In genomic region chr17:29073520-29073919, GRCh38 we compare ENCODE assay signal across 25 cellular contexts. TPM values are rescaled to one million over a fixed set of nuclear protein-coding genes. Genes with fewer than 3 reads are reported as not detected.
A peak's percentile ranks its signal among the peaks of the same experiment; 100 is the strongest.
DNase-seq lines count a peak whose midpoint lies in the region; ATAC-seq, FAIRE-seq and TF ChIP-seq lines count a peak whose summit lies in the region.
"Had no signal": no experiment of that assay in that cellular context is flagged by ENCODE, and none has a peak within 500 bp of the region (broad histone marks: within the 10 kb centered on the region; RNA-seq: fewer than 3 reads in every experiment).

No MANE protein-coding gene starts in this region.

- H2BK12ac ChIP-seq in H1 (ENCODE audit: low read depth, low read length) = peak overlapping the region; percentile 60; the same call in 1 of the 2 replicates

- peaks cover 2% of the 10 kb centered on the region for H3K36me3 Mint-ChIP-seq in T-helper 2 cell treated with Interferon-gamma antibody and Interleukin-4, amounts not matched to agents 5 μg/mL and 100 μg/mL, for 36 hours (ENCODE audit: low read depth)
- no peaks in the 10 kb centered on the region for H3K36me3 Mint-ChIP-seq in stimulated activated effector memory CD8-positive, alpha-beta T cell treated with anti-CD3 and anti-CD28 coated beads, Interleukin-12 subunit alpha, Interleukin-12 subunit beta, amount 100 ng/mL, for 72 hours
- peaks cover 6% of the 10 kb centered on the region for H3K36me3 Mint-ChIP-seq in progenitor cell of endocrine pancreas (ENCODE audit: insufficient read depth)
- H3K36me3 Mint-ChIP-seq: activated CD4-positive, alpha-beta memory T cell treated with anti-CD3 and anti-CD28 coated beads for 36 hours had no signal

- no peaks in the 10 kb centered on the region for H3K79me1 ChIP-seq in H1 (ENCODE audit: low read depth, low read length)

- H3K9me3 ChIP-seq in H1 (ENCODE audit: insufficient read depth in 2 of 2, low read depth in 1 of 2, low read length in 1 of 2) = no peaks in the 10 kb centered on the region
- H3K9me3 ChIP-seq: gastrocnemius medialis, neutrophil, transverse colon had no signal

- H4K91ac ChIP-seq in H1 (replicated peaks; ENCODE audit: insufficient read length, low read length) = no peak overlapping the region

- POLR2A ChIA-PET in H1 (lab: Charles Lee; ENCODE audit: partially characterized antibody) = interaction anchor here (0.5 to 3.2 kb wide), 6 partner anchors 11 to 108 kb away, joined by 3 to 19 read pairs (median 3); no protein-coding TSS in a partner anchor

- H3K4ac ChIP-seq in H1 (replicated peaks; ENCODE audit: insufficient read length, low read depth, low read length) = peak overlapping the region; percentile 22

- H3K4me3 Mint-ChIP-seq in T-helper 2 cell treated with Interferon-gamma antibody and Interleukin-4, amounts not matched to agents 5 μg/mL and 100 μg/mL, for 36 hours = no peak overlapping the region
- H3K4me3 Mint-ChIP-seq in stimulated activated effector memory CD8-positive, alpha-beta T cell treated with anti-CD3 and anti-CD28 coated beads, Interleukin-12 subunit alpha, Interleukin-12 subunit beta, amount 100 ng/mL, for 72 hours = no peak overlapping the region
- no peak overlapping the region for H3K4me3 Mint-ChIP-seq in progenitor cell of endocrine pancreas (ENCODE audit: low read depth)
- H3K4me3 Mint-ChIP-seq: activated CD4-positive, alpha-beta memory T cell treated with anti-CD3 and anti-CD28 coated beads for 36 hours had no signal

- TF ChIP-seq EP300 in H1 (IDR thresholded peaks at IDR 0.05; ENCODE audit: borderline replicate concordance in 1 of 2, low read depth in 2 of 2, low read length in 2 of 2) = no peak

- no peaks in the 10 kb centered on the region for H3K27me3 ChIP-seq in H1 (replicated peaks in 1 of 4; ENCODE audit: control insufficient read depth in 3 of 4, extremely low read depth in 1 of 4, insufficient read depth in 3 of 4, low read length in 3 of 4)
- H3K27me3 ChIP-seq: gastrocnemius medialis, hepatocyte, neutrophil, transverse colon had no signal

- H3K27me3 Mint-ChIP-seq in T-helper 2 cell treated with Interferon-gamma antibody and Interleukin-4, amounts not matched to agents 5 μg/mL and 100 μg/mL, for 36 hours (ENCODE audit: low read depth) = no peaks in the 10 kb centered on the region
- peaks cover 1% of the 10 kb centered on the region for H3K27me3 Mint-ChIP-seq in progenitor cell of endocrine pancreas
- H3K27me3 Mint-ChIP-seq: activated CD4-positive, alpha-beta memory T cell treated with anti-CD3 and anti-CD28 coated beads for 36 hours had no signal

- no peak overlapping the region for H3K4me3 ChIP-seq in H1 (ENCODE audit: extremely low read depth in 1 of 4, insufficient read depth in 2 of 4, low read depth in 3 of 4, low read length in 4 of 4)
- H3K4me3 ChIP-seq: gastrocnemius medialis, hepatocyte, transverse colon had no signal

- no peak overlapping the region for H3K27ac ChIP-seq in H1 (ENCODE audit: low read depth, low read length)
- H3K27ac ChIP-seq: C4-2B, hepatocyte, neutrophil, transverse colon had no signal

- H2BK15ac ChIP-seq in H1 (ENCODE audit: low read length) = no peak overlapping the region

- H3K23me2 ChIP-seq in H1 (ENCODE audit: low read depth, low read length) = no peaks in the 10 kb centered on the region

- H3K18ac ChIP-seq in H1 (ENCODE audit: extremely low read depth, low read length) = peak overlapping the region; percentile 25; the same call in 1 of the 2 replicates

- FAIRE-seq in HTR-8/SVneo (lab: Jason Lieb, UNC) (peak; percentile 9), H1 (lab: Jason Lieb, UNC) (no peak)

- H2BK120ac ChIP-seq in H1 (replicated peaks; ENCODE audit: low read depth, low read length) = no peak overlapping the region

- no peaks in the 10 kb centered on the region for H3K79me2 ChIP-seq in H1 (ENCODE audit: control insufficient read depth in 1 of 2, insufficient read depth in 2 of 2, low read length in 2 of 2)
- H3K79me2 ChIP-seq: hepatocyte had no signal

- H3K9me3 Mint-ChIP-seq in T-helper 2 cell treated with Interferon-gamma antibody and Interleukin-4, amounts not matched to agents 5 μg/mL and 100 μg/mL, for 36 hours = no peaks in the 10 kb centered on the region
- no peaks in the 10 kb centered on the region for H3K9me3 Mint-ChIP-seq in stimulated activated effector memory CD8-positive, alpha-beta T cell treated with anti-CD3 and anti-CD28 coated beads, Interleukin-12 subunit alpha, Interleukin-12 subunit beta, amount 100 ng/mL, for 72 hours
- H3K9me3 Mint-ChIP-seq in progenitor cell of endocrine pancreas (ENCODE audit: low read depth) = no peaks in the 10 kb centered on the region
- H3K9me3 Mint-ChIP-seq: activated CD4-positive, alpha-beta memory T cell treated with anti-CD3 and anti-CD28 coated beads for 36 hours had no signal

- H3K23ac ChIP-seq in H1 (ENCODE audit: insufficient read length) = no peak overlapping the region

- H3K56ac ChIP-seq in H1 (replicated peaks; ENCODE audit: insufficient read length, low read depth, low read length) = no peak overlapping the region

- H3K36me3 ChIP-seq in H1 (ENCODE audit: control insufficient read depth in 2 of 4, insufficient read depth in 4 of 4, low read length in 3 of 4) = peaks cover 0 to 4% (median under 1%) of the 10 kb centered on the region in 4 experiments; a peak in 2 of 8 replicates
- H3K36me3 ChIP-seq: transverse colon had no signal

- peaks cover 14 to 35% (median 24%) of the 10 kb centered on the region in 4 experiments for H3K4me1 ChIP-seq in H1 (replicated peaks in 1 of 4; ENCODE audit: control insufficient read depth in 3 of 4, insufficient read depth in 4 of 4, low read length in 3 of 4)
- H3K4me1 ChIP-seq: transverse colon had no signal

- no peak overlapping the region for H3K4me2 ChIP-seq in H1 (ENCODE audit: insufficient read depth in 1 of 2, low read depth in 2 of 2, low read length in 2 of 2)
- H3K4me2 ChIP-seq: hepatocyte had no signal

- no peak overlapping the region for H3K9ac ChIP-seq in H1 (replicated peaks in 1 of 4; ENCODE audit: extremely low read depth in 1 of 4, low read depth in 3 of 4, low read length in 3 of 4)

- H4K5ac ChIP-seq in H1 (ENCODE audit: insufficient read length, low read depth, low read length) = no peak overlapping the region

- 78% methylated on average over 4 of the region's 4 CpGs; no CpG with 5 or more reads in 1 of the 2 experiments for WGBS in H1 (ENCODE audit: extremely low coverage in 1 of 2, insufficient coverage in 1 of 2, insufficient read length in 1 of 2, insufficient replicate concordance in 2 of 2, low coverage in 1 of 2, low lambda C conversion rate in 2 of 2, missing lambda C conversion rate in 1 of 2), 2 experiments

- no peak for DNase-seq in T-helper 2 cell treated with Interferon-gamma antibody and Interleukin-4, amounts not matched to agents 5 μg/mL and 100 μg/mL, for 36 hours (ENCODE audit: low spot score)
- no peak for DNase-seq in T-helper 2 cell
- DNase-seq in HTR-8/SVneo (ENCODE audit: insufficient read length, low spot score) = no peak
- no peak for DNase-seq in H1 (ENCODE audit: low read depth in 1 of 2, low spot score in 2 of 2)
- DNase-seq in stimulated activated effector memory CD8-positive, alpha-beta T cell treated with anti-CD3 and anti-CD28 coated beads, Interleukin-12 subunit alpha, Interleukin-12 subunit beta, amount 100 ng/mL, for 72 hours (ENCODE audit: low spot score in 2 of 2) = no peak
- DNase-seq in NCI-H1092 (lab: John Stamatoyannopoulos, UW) = no peak
- DNase-seq in progenitor cell of endocrine pancreas (ENCODE audit: low spot score, unreplicated experiment) = no peak
- DNase-seq: 8988T; activated CD4-positive, alpha-beta memory T cell treated with anti-CD3 and anti-CD28 coated beads for 36 hours; activated CD4-positive, CD25-positive, alpha-beta regulatory T cell treated with anti-CD3 and anti-CD28 coated beads, Interleukin-2, amount 50 U/mL, for 72 hours; activated CD8-positive, alpha-beta memory T cell treated with anti-CD3 and anti-CD28 coated beads, Interleukin-2, amount 50 U/mL, for 4 hours; activated naive CD4-positive, alpha-beta T cell; cerebellar nuclear complex; GOT3; NCI-H1694; NCI-H446; stimulated activated CD4-positive, alpha-beta T cell treated with anti-CD3 and anti-CD28 coated beads, Interleukin-12 subunit alpha, Interleukin-12 subunit beta, amount 100 ng/mL, for 4 hours; stimulated activated CD4-positive, alpha-beta T cell treated with anti-CD3 and anti-CD28 coated beads, Interleukin-2, amount 100 ng/mL, for 48 hours; transverse colon had no signal

- ATAC-seq in stimulated activated effector memory CD8-positive, alpha-beta T cell treated with anti-CD3 and anti-CD28 coated beads, Interleukin-12 subunit alpha, Interleukin-12 subunit beta, amount 100 ng/mL, for 72 hours = no peak
- no peak for ATAC-seq in activated CD4-positive, CD25-positive, alpha-beta regulatory T cell treated with anti-CD3 and anti-CD28 coated beads, Interleukin-2, amount 50 U/mL, for 24 hours
- ATAC-seq: sciatic nerve had no signal

- no peak for TF ChIP-seq RAD21 in H1 (IDR thresholded peaks at IDR 0.05 in 1 of 2, conservative IDR thresholded peaks at IDR 0.05 in 1 of 2; ENCODE audit: low read depth in 2 of 2, low read length in 2 of 2)

- H3K14ac ChIP-seq in H1 (ENCODE audit: insufficient read length) = no peak overlapping the region

- peak overlapping the region; percentile 17 for H3K27ac Mint-ChIP-seq in T-helper 2 cell treated with Interferon-gamma antibody and Interleukin-4, amounts not matched to agents 5 μg/mL and 100 μg/mL, for 36 hours
- peak overlapping the region; percentile 84 for H3K27ac Mint-ChIP-seq in stimulated activated effector memory CD8-positive, alpha-beta T cell treated with anti-CD3 and anti-CD28 coated beads, Interleukin-12 subunit alpha, Interleukin-12 subunit beta, amount 100 ng/mL, for 72 hours
- no peak overlapping the region for H3K27ac Mint-ChIP-seq in progenitor cell of endocrine pancreas
- H3K27ac Mint-ChIP-seq: activated CD4-positive, alpha-beta memory T cell treated with anti-CD3 and anti-CD28 coated beads for 36 hours had no signal

- H4K8ac ChIP-seq in H1 (ENCODE audit: extremely low read depth, insufficient read depth, low read length) = no peak overlapping the region

- 0 out of 2 replicates have a peak overlapping the region, but pooled peaks have one; percentile 42 for H2AK5ac ChIP-seq in H1 (ENCODE audit: low read depth, low read length)

- H2BK20ac ChIP-seq in H1 (ENCODE audit: low read length) = no peak overlapping the region

- CTCF ChIA-PET in H1 (lab: Charles Lee; ENCODE audit: partially characterized antibody) = interaction anchor here (1.5 to 2.4 kb wide), 3 partner anchors 50 to 120 kb away, joined by 3 to 13 read pairs (median 7); no protein-coding TSS in a partner anchor

- H2AFZ ChIP-seq in H1 (ENCODE audit: low read length) = no peak overlapping the region
- H2AFZ ChIP-seq: hepatocyte had no signal

- TF ChIP-seq POLR2A in H1 (IDR thresholded peaks at IDR 0.05; ENCODE audit: control extremely low read depth in 1 of 2, low read depth in 2 of 2, low read length in 2 of 2) = no peak

- TF ChIP-seq CTCF in H1 (IDR thresholded peaks at IDR 0.05; ENCODE audit: control extremely low read depth in 1 of 3, insufficient read depth in 1 of 3, low read depth in 1 of 3, low read length in 3 of 3) = no peak
- TF ChIP-seq CTCF in progenitor cell of endocrine pancreas (IDR thresholded peaks at IDR 0.05; ENCODE audit: unreplicated experiment) = no peak

- H4K20me1 ChIP-seq in H1 (replicated peaks in 1 of 2; ENCODE audit: control insufficient read depth in 1 of 2, insufficient read depth in 2 of 2, low read length in 2 of 2) = no peaks in the 10 kb centered on the region

- no peaks in the 10 kb centered on the region for H3K4me1 Mint-ChIP-seq in T-helper 2 cell treated with Interferon-gamma antibody and Interleukin-4, amounts not matched to agents 5 μg/mL and 100 μg/mL, for 36 hours (ENCODE audit: low read depth)
- H3K4me1 Mint-ChIP-seq in stimulated activated effector memory CD8-positive, alpha-beta T cell treated with anti-CD3 and anti-CD28 coated beads, Interleukin-12 subunit alpha, Interleukin-12 subunit beta, amount 100 ng/mL, for 72 hours = peaks cover 24% of the 10 kb centered on the region
- no peaks in the 10 kb centered on the region for H3K4me1 Mint-ChIP-seq in progenitor cell of endocrine pancreas (ENCODE audit: low read depth)

- H2BK5ac ChIP-seq in H1 (ENCODE audit: low read depth, low read length) = no peak overlapping the region

RNA-seq across cellular contexts. Expression of gene PIPOX, which starts 30.6 kb away (rescaled TPM):
- total RNA-seq in H1 (2021; fragmentation: NEBNext Ultra II Directional; extraction: Animal tissue kit (Norgen Biotek cat#: 25700)) = 55.5 and 57.2 TPM in 2 replicates
- 75.0 and 99.6 TPM in 2 replicates for polyA plus RNA-seq in H1 (2011; rRNA removed)
- 70.3 TPM for polyA plus RNA-seq in H1 (2011; cell fraction: cytosol; rRNA removed)
- polyA plus RNA-seq in H1 (2011; cell fraction: nucleus; rRNA removed) = 39.1 TPM
- 46.5 to 58.4 TPM (median 54.3 TPM) in 4 replicates for polyA plus RNA-seq in H1 (2012, experiment 1 of 2)
- polyA plus RNA-seq in H1 (2012, experiment 2 of 2) = 39.4 TPM
- 51.2 TPM for polyA plus RNA-seq in H1 (2013, experiment 1 of 2)
- 48.0 TPM for polyA plus RNA-seq in H1 (2013, experiment 2 of 2)
- 68.1 and 68.2 TPM in 2 replicates for polyA minus RNA-seq in H1 (2011; rRNA and poly(A)+ RNA removed)
- polyA minus RNA-seq in H1 (2011; cell fraction: cytosol; rRNA and poly(A)+ RNA removed) = 15.8 TPM
- 28.2 TPM for polyA minus RNA-seq in H1 (2011; cell fraction: nucleus; rRNA and poly(A)+ RNA removed)
- total RNA-seq in progenitor cell of endocrine pancreas = 4.3 and 5.3 TPM in 2 replicates
